Comparison of ENCODE assay signal across 1 cellular context in the genomic region with DNA sequence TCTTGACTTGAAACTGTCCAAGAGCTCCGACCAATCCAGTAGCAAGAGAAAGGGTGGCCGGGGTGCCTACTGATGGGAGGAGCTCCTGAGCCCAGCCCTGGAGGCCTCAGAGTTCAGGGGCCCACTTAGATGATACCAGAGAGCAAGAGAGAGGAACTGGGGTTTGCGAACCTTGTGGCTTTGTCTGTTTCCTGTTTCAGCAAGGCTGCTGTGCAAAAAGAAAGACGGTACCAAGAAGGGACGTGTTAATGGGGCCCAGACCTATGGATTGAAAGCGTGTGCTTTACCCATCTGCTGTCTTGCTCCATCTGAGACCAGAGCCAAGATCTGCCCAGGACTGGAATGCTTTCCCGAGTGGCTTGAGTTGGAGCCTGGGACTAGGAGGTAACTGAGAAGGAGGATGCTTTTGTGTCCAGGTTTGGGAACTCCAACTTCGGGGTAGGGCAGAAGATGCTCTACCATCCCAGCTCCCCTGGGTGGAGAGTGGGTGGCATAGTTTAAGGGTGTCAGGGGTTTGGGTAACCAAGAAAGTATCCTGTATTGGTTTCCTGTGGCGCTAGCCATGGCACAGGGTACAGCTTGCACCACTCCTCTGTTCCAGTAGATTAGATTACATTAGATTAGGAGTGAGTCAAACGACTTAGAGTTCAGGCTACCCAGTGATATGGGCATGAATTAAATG.
TF ChIP-seq lines count a peak whose summit lies in the region.

A gene with protein sequence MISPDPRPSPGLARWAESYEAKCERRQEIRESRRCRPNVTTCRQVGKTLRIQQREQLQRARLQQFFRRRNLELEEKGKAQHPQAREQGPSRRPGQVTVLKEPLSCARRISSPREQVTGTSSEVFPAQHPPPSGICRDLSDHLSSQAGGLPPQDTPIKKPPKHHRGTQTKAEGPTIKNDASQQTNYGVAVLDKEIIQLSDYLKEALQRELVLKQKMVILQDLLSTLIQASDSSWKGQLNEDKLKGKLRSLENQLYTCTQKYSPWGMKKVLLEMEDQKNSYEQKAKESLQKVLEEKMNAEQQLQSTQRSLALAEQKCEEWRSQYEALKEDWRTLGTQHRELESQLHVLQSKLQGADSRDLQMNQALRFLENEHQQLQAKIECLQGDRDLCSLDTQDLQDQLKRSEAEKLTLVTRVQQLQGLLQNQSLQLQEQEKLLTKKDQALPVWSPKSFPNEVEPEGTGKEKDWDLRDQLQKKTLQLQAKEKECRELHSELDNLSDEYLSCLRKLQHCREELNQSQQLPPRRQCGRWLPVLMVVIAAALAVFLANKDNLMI (plus strand): TSS at position 128 of the 682 bp plus-strand sequence. CDS start 3,987 bp downstream, outside the sequence.

TF ChIP-seq in GM12878, 131 proteins besides CTCF, POLR2A, EP300 and RAD21 (continued from another document and continues in another):
- TF ChIP-seq, protein P1, sequence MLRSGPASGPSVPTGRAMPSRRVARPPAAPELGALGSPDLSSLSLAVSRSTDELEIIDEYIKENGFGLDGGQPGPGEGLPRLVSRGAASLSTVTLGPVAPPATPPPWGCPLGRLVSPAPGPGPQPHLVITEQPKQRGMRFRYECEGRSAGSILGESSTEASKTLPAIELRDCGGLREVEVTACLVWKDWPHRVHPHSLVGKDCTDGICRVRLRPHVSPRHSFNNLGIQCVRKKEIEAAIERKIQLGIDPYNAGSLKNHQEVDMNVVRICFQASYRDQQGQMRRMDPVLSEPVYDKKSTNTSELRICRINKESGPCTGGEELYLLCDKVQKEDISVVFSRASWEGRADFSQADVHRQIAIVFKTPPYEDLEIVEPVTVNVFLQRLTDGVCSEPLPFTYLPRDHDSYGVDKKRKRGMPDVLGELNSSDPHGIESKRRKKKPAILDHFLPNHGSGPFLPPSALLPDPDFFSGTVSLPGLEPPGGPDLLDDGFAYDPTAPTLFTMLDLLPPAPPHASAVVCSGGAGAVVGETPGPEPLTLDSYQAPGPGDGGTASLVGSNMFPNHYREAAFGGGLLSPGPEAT (IDR thresholded peaks at IDR 0.05; ENCODE audit: low read depth): peak; percentile 28; the same call in 1 of the 2 replicates
- peak; percentile 55 for TF ChIP-seq MTA2 (IDR thresholded peaks at IDR 0.05; ENCODE audit: low read depth)
- TF ChIP-seq GATAD2B (conservative IDR thresholded peaks at IDR 0.05; ENCODE audit: low read depth): peak; percentile 22; the same call in 1 of the 2 replicates
- 0 out of 2 replicates have a peak, but pooled peaks have one; percentile 23 for TF ChIP-seq DPF2 (IDR thresholded peaks at IDR 0.05)
- TF ChIP-seq SPI1 (IDR thresholded peaks at IDR 0.05; ENCODE audit: borderline replicate concordance, insufficient read depth, low read depth, low read length): peak; percentile 96
- TF ChIP-seq YBX1 (IDR thresholded peaks at IDR 0.05): no peak
- no peak for TF ChIP-seq BRCA1 (IDR thresholded peaks at IDR 0.05; ENCODE audit: low read depth, low read length)
- TF ChIP-seq ETV6 (conservative IDR thresholded peaks at IDR 0.05 in 1 of 2, IDR thresholded peaks at IDR 0.05 in 1 of 2; ENCODE audit: borderline replicate concordance in 1 of 2, low read depth in 1 of 2): peak in 1 of 2 experiments; percentile 97; a peak in 2 of 4 replicates
- TF ChIP-seq PML (IDR thresholded peaks at IDR 0.05; ENCODE audit: low read length): peak; percentile 70
- TF ChIP-seq EED (IDR thresholded peaks at IDR 0.05; ENCODE audit: low read depth): peak; percentile 70
- TF ChIP-seq IKZF1 (conservative IDR thresholded peaks at IDR 0.05): peak; percentile 61
- TF ChIP-seq, protein P2, sequence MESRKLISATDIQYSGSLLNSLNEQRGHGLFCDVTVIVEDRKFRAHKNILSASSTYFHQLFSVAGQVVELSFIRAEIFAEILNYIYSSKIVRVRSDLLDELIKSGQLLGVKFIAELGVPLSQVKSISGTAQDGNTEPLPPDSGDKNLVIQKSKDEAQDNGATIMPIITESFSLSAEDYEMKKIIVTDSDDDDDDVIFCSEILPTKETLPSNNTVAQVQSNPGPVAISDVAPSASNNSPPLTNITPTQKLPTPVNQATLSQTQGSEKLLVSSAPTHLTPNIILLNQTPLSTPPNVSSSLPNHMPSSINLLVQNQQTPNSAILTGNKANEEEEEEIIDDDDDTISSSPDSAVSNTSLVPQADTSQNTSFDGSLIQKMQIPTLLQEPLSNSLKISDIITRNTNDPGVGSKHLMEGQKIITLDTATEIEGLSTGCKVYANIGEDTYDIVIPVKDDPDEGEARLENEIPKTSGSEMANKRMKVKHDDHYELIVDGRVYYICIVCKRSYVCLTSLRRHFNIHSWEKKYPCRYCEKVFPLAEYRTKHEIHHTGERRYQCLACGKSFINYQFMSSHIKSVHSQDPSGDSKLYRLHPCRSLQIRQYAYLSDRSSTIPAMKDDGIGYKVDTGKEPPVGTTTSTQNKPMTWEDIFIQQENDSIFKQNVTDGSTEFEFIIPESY (IDR thresholded peaks at IDR 0.05): no peak
- TF ChIP-seq POU2F2 (IDR thresholded peaks at IDR 0.05; ENCODE audit: borderline replicate concordance, low read depth, low read length): 0 out of 3 replicates have a peak, but pooled peaks have one; percentile 23
- TF ChIP-seq CHD4 (IDR thresholded peaks at IDR 0.05): no peak
- no peak for TF ChIP-seq ZBED1 (IDR thresholded peaks at IDR 0.05; ENCODE audit: borderline replicate concordance)
- TF ChIP-seq CREB1 (IDR thresholded peaks at IDR 0.05; ENCODE audit: low read depth): peak; percentile 52; the same call in 1 of the 2 replicates
- TF ChIP-seq, protein P3, sequence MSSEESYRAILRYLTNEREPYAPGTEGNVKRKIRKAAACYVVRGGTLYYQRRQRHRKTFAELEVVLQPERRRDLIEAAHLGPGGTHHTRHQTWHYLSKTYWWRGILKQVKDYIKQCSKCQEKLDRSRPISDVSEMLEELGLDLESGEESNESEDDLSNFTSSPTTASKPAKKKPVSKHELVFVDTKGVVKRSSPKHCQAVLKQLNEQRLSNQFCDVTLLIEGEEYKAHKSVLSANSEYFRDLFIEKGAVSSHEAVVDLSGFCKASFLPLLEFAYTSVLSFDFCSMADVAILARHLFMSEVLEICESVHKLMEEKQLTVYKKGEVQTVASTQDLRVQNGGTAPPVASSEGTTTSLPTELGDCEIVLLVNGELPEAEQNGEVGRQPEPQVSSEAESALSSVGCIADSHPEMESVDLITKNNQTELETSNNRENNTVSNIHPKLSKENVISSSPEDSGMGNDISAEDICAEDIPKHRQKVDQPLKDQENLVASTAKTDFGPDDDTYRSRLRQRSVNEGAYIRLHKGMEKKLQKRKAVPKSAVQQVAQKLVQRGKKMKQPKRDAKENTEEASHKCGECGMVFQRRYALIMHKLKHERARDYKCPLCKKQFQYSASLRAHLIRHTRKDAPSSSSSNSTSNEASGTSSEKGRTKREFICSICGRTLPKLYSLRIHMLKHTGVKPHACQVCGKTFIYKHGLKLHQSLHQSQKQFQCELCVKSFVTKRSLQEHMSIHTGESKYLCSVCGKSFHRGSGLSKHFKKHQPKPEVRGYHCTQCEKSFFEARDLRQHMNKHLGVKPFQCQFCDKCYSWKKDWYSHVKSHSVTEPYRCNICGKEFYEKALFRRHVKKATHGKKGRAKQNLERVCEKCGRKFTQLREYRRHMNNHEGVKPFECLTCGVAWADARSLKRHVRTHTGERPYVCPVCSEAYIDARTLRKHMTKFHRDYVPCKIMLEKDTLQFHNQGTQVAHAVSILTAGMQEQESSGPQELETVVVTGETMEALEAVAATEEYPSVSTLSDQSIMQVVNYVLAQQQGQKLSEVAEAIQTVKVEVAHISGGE (CRISPR knock-in tag; IDR thresholded peaks at IDR 0.05): no peak
- peak; percentile 93 for TF ChIP-seq CBFB (IDR thresholded peaks at IDR 0.05; ENCODE audit: low read depth)
- peak; percentile 31; the same call in 1 of the 2 replicates for TF ChIP-seq ATF7 (IDR thresholded peaks at IDR 0.05; ENCODE audit: low read depth)
- TF ChIP-seq, protein P4, sequence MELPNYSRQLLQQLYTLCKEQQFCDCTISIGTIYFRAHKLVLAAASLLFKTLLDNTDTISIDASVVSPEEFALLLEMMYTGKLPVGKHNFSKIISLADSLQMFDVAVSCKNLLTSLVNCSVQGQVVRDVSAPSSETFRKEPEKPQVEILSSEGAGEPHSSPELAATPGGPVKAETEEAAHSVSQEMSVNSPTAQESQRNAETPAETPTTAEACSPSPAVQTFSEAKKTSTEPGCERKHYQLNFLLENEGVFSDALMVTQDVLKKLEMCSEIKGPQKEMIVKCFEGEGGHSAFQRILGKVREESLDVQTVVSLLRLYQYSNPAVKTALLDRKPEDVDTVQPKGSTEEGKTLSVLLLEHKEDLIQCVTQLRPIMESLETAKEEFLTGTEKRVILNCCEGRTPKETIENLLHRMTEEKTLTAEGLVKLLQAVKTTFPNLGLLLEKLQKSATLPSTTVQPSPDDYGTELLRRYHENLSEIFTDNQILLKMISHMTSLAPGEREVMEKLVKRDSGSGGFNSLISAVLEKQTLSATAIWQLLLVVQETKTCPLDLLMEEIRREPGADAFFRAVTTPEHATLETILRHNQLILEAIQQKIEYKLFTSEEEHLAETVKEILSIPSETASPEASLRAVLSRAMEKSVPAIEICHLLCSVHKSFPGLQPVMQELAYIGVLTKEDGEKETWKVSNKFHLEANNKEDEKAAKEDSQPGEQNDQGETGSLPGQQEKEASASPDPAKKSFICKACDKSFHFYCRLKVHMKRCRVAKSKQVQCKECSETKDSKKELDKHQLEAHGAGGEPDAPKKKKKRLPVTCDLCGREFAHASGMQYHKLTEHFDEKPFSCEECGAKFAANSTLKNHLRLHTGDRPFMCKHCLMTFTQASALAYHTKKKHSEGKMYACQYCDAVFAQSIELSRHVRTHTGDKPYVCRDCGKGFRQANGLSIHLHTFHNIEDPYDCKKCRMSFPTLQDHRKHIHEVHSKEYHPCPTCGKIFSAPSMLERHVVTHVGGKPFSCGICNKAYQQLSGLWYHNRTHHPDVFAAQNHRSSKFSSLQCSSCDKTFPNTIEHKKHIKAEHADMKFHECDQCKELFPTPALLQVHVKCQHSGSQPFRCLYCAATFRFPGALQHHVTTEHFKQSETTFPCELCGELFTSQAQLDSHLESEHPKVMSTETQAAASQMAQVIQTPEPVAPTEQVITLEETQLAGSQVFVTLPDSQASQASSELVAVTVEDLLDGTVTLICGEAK (IDR thresholded peaks at IDR 0.05; ENCODE audit: borderline replicate concordance): 0 out of 2 replicates have a peak, but pooled peaks have one; percentile 11
- no peak for TF ChIP-seq ZNF274 (IDR thresholded peaks at IDR 0.05; ENCODE audit: insufficient read depth, insufficient read length)
- peak; percentile 42; the same call in 1 of the 2 replicates for TF ChIP-seq CREM (IDR thresholded peaks at IDR 0.05; ENCODE audit: low read depth)
- TF ChIP-seq SP1 (IDR thresholded peaks at IDR 0.05; ENCODE audit: low read depth, low read length): peak; percentile 44
- TF ChIP-seq NR2C2 (IDR thresholded peaks at IDR 0.05; ENCODE audit: borderline replicate concordance, control insufficient read depth, insufficient read length, low read depth): no peak
- TF ChIP-seq RELA (IDR thresholded peaks at IDR 0.05; ENCODE audit: borderline replicate concordance, partially characterized antibody): peak; percentile 7
- TF ChIP-seq, protein P5, sequence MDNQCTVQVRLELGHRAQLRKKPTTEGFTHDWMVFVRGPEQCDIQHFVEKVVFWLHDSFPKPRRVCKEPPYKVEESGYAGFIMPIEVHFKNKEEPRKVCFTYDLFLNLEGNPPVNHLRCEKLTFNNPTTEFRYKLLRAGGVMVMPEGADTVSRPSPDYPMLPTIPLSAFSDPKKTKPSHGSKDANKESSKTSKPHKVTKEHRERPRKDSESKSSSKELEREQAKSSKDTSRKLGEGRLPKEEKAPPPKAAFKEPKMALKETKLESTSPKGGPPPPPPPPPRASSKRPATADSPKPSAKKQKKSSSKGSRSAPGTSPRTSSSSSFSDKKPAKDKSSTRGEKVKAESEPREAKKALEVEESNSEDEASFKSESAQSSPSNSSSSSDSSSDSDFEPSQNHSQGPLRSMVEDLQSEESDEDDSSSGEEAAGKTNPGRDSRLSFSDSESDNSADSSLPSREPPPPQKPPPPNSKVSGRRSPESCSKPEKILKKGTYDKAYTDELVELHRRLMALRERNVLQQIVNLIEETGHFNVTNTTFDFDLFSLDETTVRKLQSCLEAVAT (IDR thresholded peaks at IDR 0.05): peak; percentile 99
- TF ChIP-seq, protein P6, sequence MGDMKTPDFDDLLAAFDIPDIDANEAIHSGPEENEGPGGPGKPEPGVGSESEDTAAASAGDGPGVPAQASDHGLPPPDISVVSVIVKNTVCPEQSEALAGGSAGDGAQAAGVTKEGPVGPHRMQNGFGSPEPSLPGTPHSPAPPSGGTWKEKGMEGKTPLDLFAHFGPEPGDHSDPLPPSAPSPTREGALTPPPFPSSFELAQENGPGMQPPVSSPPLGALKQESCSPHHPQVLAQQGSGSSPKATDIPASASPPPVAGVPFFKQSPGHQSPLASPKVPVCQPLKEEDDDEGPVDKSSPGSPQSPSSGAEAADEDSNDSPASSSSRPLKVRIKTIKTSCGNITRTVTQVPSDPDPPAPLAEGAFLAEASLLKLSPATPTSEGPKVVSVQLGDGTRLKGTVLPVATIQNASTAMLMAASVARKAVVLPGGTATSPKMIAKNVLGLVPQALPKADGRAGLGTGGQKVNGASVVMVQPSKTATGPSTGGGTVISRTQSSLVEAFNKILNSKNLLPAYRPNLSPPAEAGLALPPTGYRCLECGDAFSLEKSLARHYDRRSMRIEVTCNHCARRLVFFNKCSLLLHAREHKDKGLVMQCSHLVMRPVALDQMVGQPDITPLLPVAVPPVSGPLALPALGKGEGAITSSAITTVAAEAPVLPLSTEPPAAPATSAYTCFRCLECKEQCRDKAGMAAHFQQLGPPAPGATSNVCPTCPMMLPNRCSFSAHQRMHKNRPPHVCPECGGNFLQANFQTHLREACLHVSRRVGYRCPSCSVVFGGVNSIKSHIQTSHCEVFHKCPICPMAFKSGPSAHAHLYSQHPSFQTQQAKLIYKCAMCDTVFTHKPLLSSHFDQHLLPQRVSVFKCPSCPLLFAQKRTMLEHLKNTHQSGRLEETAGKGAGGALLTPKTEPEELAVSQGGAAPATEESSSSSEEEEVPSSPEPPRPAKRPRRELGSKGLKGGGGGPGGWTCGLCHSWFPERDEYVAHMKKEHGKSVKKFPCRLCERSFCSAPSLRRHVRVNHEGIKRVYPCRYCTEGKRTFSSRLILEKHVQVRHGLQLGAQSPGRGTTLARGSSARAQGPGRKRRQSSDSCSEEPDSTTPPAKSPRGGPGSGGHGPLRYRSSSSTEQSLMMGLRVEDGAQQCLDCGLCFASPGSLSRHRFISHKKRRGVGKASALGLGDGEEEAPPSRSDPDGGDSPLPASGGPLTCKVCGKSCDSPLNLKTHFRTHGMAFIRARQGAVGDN (IDR thresholded peaks at IDR 0.05): peak; percentile 85; the same call in 1 of the 2 replicates
- peak; percentile 75; the same call in 1 of the 2 replicates for TF ChIP-seq YY1 (IDR thresholded peaks at IDR 0.05; ENCODE audit: low read depth, low read length)
- TF ChIP-seq SRF (IDR thresholded peaks at IDR 0.05; ENCODE audit: low read depth in 2 of 2, low read length in 2 of 2): peak in 1 of 2 experiments; percentile 75; a peak in 2 of 4 replicates
- peak; percentile 54; the same call in 1 of the 2 replicates for TF ChIP-seq PAX5 (IDR thresholded peaks at IDR 0.05; ENCODE audit: borderline replicate concordance, low read depth, low read length)
- peak; percentile 75 for TF ChIP-seq POLR2AphosphoS5 (IDR thresholded peaks at IDR 0.05; ENCODE audit: low read length)
- peak; percentile 44 to 61; a peak in 3 of 4 replicates for TF ChIP-seq IKZF2 (IDR thresholded peaks at IDR 0.05)
